ENCODE assay signal across 11 cellular contexts in the genomic region with DNA sequence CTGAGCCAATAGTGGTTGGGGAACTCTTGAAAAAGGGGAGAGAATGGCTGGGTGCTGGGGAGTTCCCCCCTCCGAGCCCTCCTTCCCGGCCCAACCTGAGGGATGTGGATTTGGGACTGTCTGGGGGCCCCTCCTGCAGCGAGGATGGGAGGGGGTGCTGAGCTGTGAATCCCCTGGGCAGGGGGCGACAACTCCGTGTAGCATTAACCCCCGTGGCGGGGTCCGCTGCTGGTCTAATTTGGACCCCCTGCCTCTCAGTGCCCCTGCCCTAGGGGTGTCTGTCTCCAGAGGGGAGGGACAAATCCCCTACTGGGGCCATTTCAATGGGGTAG. TPM values are rescaled to one million over a fixed set of nuclear protein-coding genes. Genes with fewer than 3 reads are reported as not detected.
DNase-seq lines count a peak whose midpoint lies in the region; ATAC-seq, FAIRE-seq and TF ChIP-seq lines count a peak whose summit lies in the region.
"Had no signal": no experiment of that assay in that cellular context is flagged by ENCODE, and none has a peak within 500 bp of the region (broad histone marks: within the 10 kb centered on the region; RNA-seq: fewer than 3 reads in every experiment).

No MANE protein-coding gene starts in this region.

- TF ChIP-seq RAD21 in A549 (conservative IDR thresholded peaks at IDR 0.05 in 1 of 2, IDR thresholded peaks at IDR 0.05 in 1 of 2), result no peak

- H3K9me3 ChIP-seq in A549 (no peaks in the 10 kb centered on the region), HEK293 (ENCODE audit: control insufficient read depth, insufficient read depth, low read depth, low read length) (no peaks in the 10 kb centered on the region)

- no peaks in the 10 kb centered on the region for H3K27me3 Mint-ChIP-seq in brain
- peaks cover 6% of the 10 kb centered on the region for H3K27me3 Mint-ChIP-seq in nephron (ENCODE audit: low read depth)

- H3K4me1 ChIP-seq in A549, result peaks cover 78% of the 10 kb centered on the region
- H3K4me1 ChIP-seq in HEK293 (ENCODE audit: control insufficient read depth, insufficient read depth, low read length), result peaks cover 27% of the 10 kb centered on the region

- TF ChIP-seq CTCF in A549 (IDR thresholded peaks at IDR 0.05) (no peak), HEK293 (tag by site-specific recombination; IDR thresholded peaks at IDR 0.05) (no peak), brain (conservative IDR thresholded peaks at IDR 0.05) (no peak), nephron (IDR thresholded peaks at IDR 0.05; ENCODE audit: unreplicated experiment in 3 of 3) (no peak)

- CTCF ChIA-PET in A549 (lab: Yijun Ruan, JAX), result interaction anchor here (8.4 to 18.7 kb wide), 2 partner anchors 9 to 14 kb away, joined by 107 to 500 read pairs; a partner anchor contains a TSS
- CTCF ChIA-PET in HEK293 (lab: Yijun Ruan, JAX), result interaction anchor here (0.6 to 1.4 kb wide), 3 partner anchors 9 to 179 kb away, joined by 3 to 5 read pairs (median 3); no protein-coding TSS in a partner anchor

- ATAC-seq in A549 (no peak), GM18909 (IDR thresholded peaks at IDR 0.05; ENCODE audit: poor library complexity, unreplicated experiment) (no peak)

- 72% methylated on average over 6 of the region's 8 CpGs for WGBS in A549 (ENCODE audit: missing lambda C conversion rate)

- peak overlapping the region; percentile 98 to 99 for H3K27ac ChIP-seq in A549
- H3K27ac ChIP-seq in HEK293 (ENCODE audit: extremely low read depth, low read depth, low read length), result peak overlapping the region; percentile 54

- H3K4me3 ChIP-seq in A549, result peak overlapping the region; percentile 29; the same call in 1 of the 3 replicates
- no peak overlapping the region for H3K4me3 ChIP-seq in HEK293 (ENCODE audit: low read depth, low read length)

- peak overlapping the region in 1 of 5 experiments; percentile 26 for H3K4me3 Mint-ChIP-seq in brain
- peak overlapping the region in 2 of 3 experiments; percentile 7 to 31 for H3K4me3 Mint-ChIP-seq in nephron
- H3K4me3 Mint-ChIP-seq: mesothelial cell of epicardium had no signal

- FAIRE-seq in A549 (lab: Jason Lieb, UNC), result no peak
- no peak for FAIRE-seq in H54 (lab: Jason Lieb, UNC)

- peaks cover 39% of the 10 kb centered on the region for H3K36me3 Mint-ChIP-seq in brain
- H3K36me3 Mint-ChIP-seq in nephron (ENCODE audit: low read depth), result peaks cover 23% of the 10 kb centered on the region

- H3K4me1 Mint-ChIP-seq in brain, result peaks cover 54% of the 10 kb centered on the region
- peaks cover 28% of the 10 kb centered on the region for H3K4me1 Mint-ChIP-seq in nephron

- no peak for TF ChIP-seq EP300 in A549 (IDR thresholded peaks at IDR 0.05)

- POLR2A ChIA-PET in A549 (lab: Yijun Ruan, JAX) (no interaction called here), HEK293 (lab: Yijun Ruan, JAX) (interaction anchor here (0.6 to 10.8 kb wide), 4 partner anchors 8 to 688 kb away, joined by 3 to 407 read pairs (median 4); a partner anchor contains a TSS)

- H3K9me3 Mint-ChIP-seq in brain (peaks cover 0 to 4% (median 0%) of the 10 kb centered on the region in 5 experiments), nephron (no peaks in the 10 kb centered on the region)
- H3K9me3 Mint-ChIP-seq: mesothelial cell of epicardium had no signal

- no peak for DNase-seq in A549 (ENCODE audit: low read depth in 1 of 2, low spot score in 1 of 2)
- no peak for DNase-seq in H54 (ENCODE audit: insufficient read length, low spot score)
- DNase-seq in NCI-H187 (lab: John Stamatoyannopoulos, UW), result no peak
- no peak for DNase-seq in NCI-H510A treated with DMSO at 0.1 percent for 48 hours (lab: John Stamatoyannopoulos, UW)
- DNase-seq: EL, NCI-H1436 had no signal

- peak overlapping the region in 3 of 5 experiments; percentile 36 to 75 (median 72) for H3K27ac Mint-ChIP-seq in brain
- peak overlapping the region; percentile 40 to 73 (median 54) for H3K27ac Mint-ChIP-seq in nephron

- H3K4me2 ChIP-seq in A549, result peak overlapping the region; percentile 100

- TF ChIP-seq POLR2A in A549 (IDR thresholded peaks at IDR 0.05; ENCODE audit: low read length) (no peak), H54 (IDR thresholded peaks at IDR 0.05; ENCODE audit: low read depth, low read length) (no peak)

- H3K36me3 ChIP-seq in HEK293 (ENCODE audit: control insufficient read depth in 2 of 2, insufficient read depth in 1 of 2, low read length in 2 of 2), result peaks cover 21 to 49% of the 10 kb centered on the region in 2 experiments

TF ChIP-seq in A549, 52 proteins besides CTCF, POLR2A, EP300 and RAD21:
- no peak for TF ChIP-seq HDAC2 (IDR thresholded peaks at IDR 0.05)

TF ChIP-seq in HEK293, 187 proteins besides CTCF, POLR2A, EP300 and RAD21 (continues in another document):
- TF ChIP-seq, protein P1, sequence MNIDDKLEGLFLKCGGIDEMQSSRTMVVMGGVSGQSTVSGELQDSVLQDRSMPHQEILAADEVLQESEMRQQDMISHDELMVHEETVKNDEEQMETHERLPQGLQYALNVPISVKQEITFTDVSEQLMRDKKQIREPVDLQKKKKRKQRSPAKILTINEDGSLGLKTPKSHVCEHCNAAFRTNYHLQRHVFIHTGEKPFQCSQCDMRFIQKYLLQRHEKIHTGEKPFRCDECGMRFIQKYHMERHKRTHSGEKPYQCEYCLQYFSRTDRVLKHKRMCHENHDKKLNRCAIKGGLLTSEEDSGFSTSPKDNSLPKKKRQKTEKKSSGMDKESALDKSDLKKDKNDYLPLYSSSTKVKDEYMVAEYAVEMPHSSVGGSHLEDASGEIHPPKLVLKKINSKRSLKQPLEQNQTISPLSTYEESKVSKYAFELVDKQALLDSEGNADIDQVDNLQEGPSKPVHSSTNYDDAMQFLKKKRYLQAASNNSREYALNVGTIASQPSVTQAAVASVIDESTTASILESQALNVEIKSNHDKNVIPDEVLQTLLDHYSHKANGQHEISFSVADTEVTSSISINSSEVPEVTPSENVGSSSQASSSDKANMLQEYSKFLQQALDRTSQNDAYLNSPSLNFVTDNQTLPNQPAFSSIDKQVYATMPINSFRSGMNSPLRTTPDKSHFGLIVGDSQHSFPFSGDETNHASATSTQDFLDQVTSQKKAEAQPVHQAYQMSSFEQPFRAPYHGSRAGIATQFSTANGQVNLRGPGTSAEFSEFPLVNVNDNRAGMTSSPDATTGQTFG (tag by site-specific recombination; IDR thresholded peaks at IDR 0.05; ENCODE audit: borderline replicate concordance), result no peak
- TF ChIP-seq ZNF596 (tag by site-specific recombination; IDR thresholded peaks at IDR 0.05) (no peak), SP2 (tag by site-specific recombination; IDR thresholded peaks at IDR 0.05) (peak; percentile 57), ZFP41 (tag by site-specific recombination; IDR thresholded peaks at IDR 0.05; ENCODE audit: borderline replicate concordance) (no peak), ZNF785 (tag by site-specific recombination; IDR thresholded peaks at IDR 0.05) (no peak), ZNF521 (tag by site-specific recombination; IDR thresholded peaks at IDR 0.05) (no peak), ZNF600 (tag by site-specific recombination; IDR thresholded peaks at IDR 0.05) (no peak)

RNA-seq across cellular contexts. Expression of a gene that starts 9.7 kb away (rescaled TPM):
- polyA plus RNA-seq in A549 (2011; rRNA removed) (9.1 and 11.8 TPM in 2 replicates), A549 (2017; fragmentation: RNase III; extraction: RNeasy Plus Mini Kit Qiagen cat#74134 plus additional on column Dnase treatment) (27.7 to 33.4 TPM (median 31.4 TPM) in 3 replicates), brain (ENCODE audit: insufficient read depth, low read depth, low replicate concordance) (79.7 TPM)
- 17.7 and 27.8 TPM in 2 replicates for polyA plus RNA-seq in A549 (2012; cell fraction: cytosol; rRNA removed)
- polyA plus RNA-seq in A549 (2012; cell fraction: nucleus; rRNA removed), result 45.7 and 73.9 TPM in 2 replicates
- 23.7 and 25.2 TPM in 2 replicates for polyA minus RNA-seq in A549 (2011; rRNA and poly(A)+ RNA removed)

RNA-seq across cellular contexts. Expression of a gene that starts 11.0 kb away (rescaled TPM):
- 92.4 and 151 TPM in 2 replicates for polyA plus RNA-seq in A549 (2011; rRNA removed)
- polyA plus RNA-seq in A549 (2012; cell fraction: cytosol; rRNA removed), result 111 and 147 TPM in 2 replicates
- polyA plus RNA-seq in A549 (2012; cell fraction: nucleus; rRNA removed), result 246 and 410 TPM in 2 replicates
- 178 to 201 TPM (median 189 TPM) in 3 replicates for polyA plus RNA-seq in A549 (2017; fragmentation: RNase III; extraction: RNeasy Plus Mini Kit Qiagen cat#74134 plus additional on column Dnase treatment)
- 38.3 and 44.0 TPM in 2 replicates for polyA minus RNA-seq in A549 (2011; rRNA and poly(A)+ RNA removed)
- polyA plus RNA-seq in brain (ENCODE audit: insufficient read depth, low read depth, low replicate concordance), result 617 TPM

RNA-seq across cellular contexts. Expression of a gene that starts 16.6 kb away (rescaled TPM):
- polyA plus RNA-seq in A549 (2011; rRNA removed) (18.5 and 28.7 TPM in 2 replicates), A549 (2017; fragmentation: RNase III; extraction: RNeasy Plus Mini Kit Qiagen cat#74134 plus additional on column Dnase treatment) (96.9 to 101 TPM (median 99.7 TPM) in 3 replicates), brain (ENCODE audit: insufficient read depth, low read depth, low replicate concordance) (365 TPM)
- 158 and 210 TPM in 2 replicates for polyA plus RNA-seq in A549 (2012; cell fraction: cytosol; rRNA removed)
- polyA plus RNA-seq in A549 (2012; cell fraction: nucleus; rRNA removed), result 114 and 225 TPM in 2 replicates
- 12.4 and 18.2 TPM in 2 replicates for polyA minus RNA-seq in A549 (2011; rRNA and poly(A)+ RNA removed)

RNA-seq across cellular contexts. Expression of a gene that starts 17.2 kb away (rescaled TPM):
- polyA plus RNA-seq in A549 (2011; rRNA removed) (22.7 and 24.8 TPM in 2 replicates), A549 (2017; fragmentation: RNase III; extraction: RNeasy Plus Mini Kit Qiagen cat#74134 plus additional on column Dnase treatment) (35.6 to 37.6 TPM (median 37.1 TPM) in 3 replicates), brain (ENCODE audit: insufficient read depth, low read depth, low replicate concordance) (60.8 TPM)
- polyA plus RNA-seq in A549 (2012; cell fraction: cytosol; rRNA removed), result 96.5 and 113 TPM in 2 replicates
- polyA plus RNA-seq in A549 (2012; cell fraction: nucleus; rRNA removed), result 61.6 and 78.1 TPM in 2 replicates
- polyA minus RNA-seq in A549 (2011; rRNA and poly(A)+ RNA removed), result 5.3 and 6.7 TPM in 2 replicates

RNA-seq across cellular contexts. Expression of a gene that starts 20.3 kb away (rescaled TPM):
- polyA plus RNA-seq in A549 (2011; rRNA removed) (0.19 and 0.30 TPM in 2 replicates), A549 (2017; fragmentation: RNase III; extraction: RNeasy Plus Mini Kit Qiagen cat#74134 plus additional on column Dnase treatment) (1.7 to 2.0 TPM (median 1.9 TPM) in 3 replicates), brain (ENCODE audit: insufficient read depth, low read depth, low replicate concordance) (11.2 TPM)
- polyA plus RNA-seq in A549 (2012; cell fraction: cytosol; rRNA removed), result 1.3 and 2.3 TPM in 2 replicates
- polyA plus RNA-seq in A549 (2012; cell fraction: nucleus; rRNA removed), result 4.5 and 8.2 TPM in 2 replicates
- polyA minus RNA-seq in A549 (2011; rRNA and poly(A)+ RNA removed), result 0.21 and 0.24 TPM in 2 replicates
